In genomic region chr4:37389967-37390580, GRCh38 we compare ENCODE assay signal across 2 cellular contexts.
A peak's percentile ranks its signal among the peaks of the same experiment; 100 is the strongest.
TF ChIP-seq lines count a peak whose summit lies in the region.

No MANE protein-coding gene starts in this region.

TF ChIP-seq in IMR-90, 13 proteins besides CTCF, POLR2A, EP300 and RAD21:
- TF ChIP-seq CHD1 (IDR thresholded peaks at IDR 0.05; ENCODE audit: low read depth, low read length) (no peak), USF2 (IDR thresholded peaks at IDR 0.05; ENCODE audit: low read depth, low read length) (no peak), RCOR1 (IDR thresholded peaks at IDR 0.05; ENCODE audit: insufficient replicate concordance, low read length) (no peak), MXI1 (IDR thresholded peaks at IDR 0.05; ENCODE audit: borderline replicate concordance, low read depth, low read length) (no peak), SMC3 (IDR thresholded peaks at IDR 0.05; ENCODE audit: low read depth, low read length) (peak; percentile 18; the same call in 1 of the 2 replicates), RFX5 (IDR thresholded peaks at IDR 0.05; ENCODE audit: low read depth, low read length) (no peak), BHLHE40 (IDR thresholded peaks at IDR 0.05; ENCODE audit: low read depth, low read length) (no peak)

TF ChIP-seq in H1, 55 proteins besides CTCF, POLR2A, EP300 and RAD21:
- TF ChIP-seq USF2 (IDR thresholded peaks at IDR 0.05; ENCODE audit: low read length) = no peak
